21 cellular contexts compared by ENCODE assay signal in genomic region chr1:59635057-59635456, GRCh38.
DNase-seq lines count a peak whose midpoint lies in the region; ATAC-seq and TF ChIP-seq lines count a peak whose summit lies in the region.
"Had no signal": no experiment of that assay in that cellular context is flagged by ENCODE, and none has a peak within 500 bp of the region (broad histone marks: within the 10 kb centered on the region; RNA-seq: fewer than 3 reads in every experiment).

No MANE protein-coding gene starts in this region.

- BruUV-seq in IMR-90 (replicated peaks; lab: Mats Ljungman, UMichigan): no TSS peak

- POLR2A ChIA-PET in IMR-90 (lab: Charles Lee; ENCODE audit: unreplicated experiment): no interaction called here

- H3K4me2 ChIP-seq in IMR-90 (ENCODE audit: low read depth, low read length): no peak overlapping the region
- H3K4me2 ChIP-seq: BLaER1, KMS-11 had no signal

- H3K9me3 ChIP-seq in IMR-90 (ENCODE audit: control insufficient read depth, insufficient read depth, low read length) (no peaks in the 10 kb centered on the region), suprapubic skin (no peaks in the 10 kb centered on the region)
- H3K9me3 ChIP-seq: BLaER1, Peyer's patch had no signal

- no peak overlapping the region for H3K23ac ChIP-seq in IMR-90 (ENCODE audit: low read depth, low read length)

- in situ Hi-C loops in IMR-90 (cut with MboI; ENCODE audit: low sequenced_read_pairs): no loop called here

- H3K27ac ChIP-seq in IMR-90 (ENCODE audit: insufficient read depth, low read length): no peak overlapping the region
- no peak overlapping the region for H3K27ac ChIP-seq in suprapubic skin
- H3K27ac ChIP-seq: BLaER1, KMS-11, Peyer's patch had no signal

- H4K5ac ChIP-seq in IMR-90 (ENCODE audit: low read depth, low read length): no peak overlapping the region

- no peak for TF ChIP-seq RAD21 in IMR-90 (IDR thresholded peaks at IDR 0.05; ENCODE audit: low read length)

- no peak overlapping the region for H3K9ac ChIP-seq in IMR-90 (ENCODE audit: low read depth, low read length)
- H3K9ac ChIP-seq: BLaER1, KMS-11 had no signal

- no peak for TF ChIP-seq EP300 in suprapubic skin (IDR thresholded peaks at IDR 0.05)

- H2AK5ac ChIP-seq in IMR-90 (ENCODE audit: low read depth, low read length): no peak overlapping the region

- H3K14ac ChIP-seq in IMR-90 (replicated peaks; ENCODE audit: low read depth, low read length): no peak overlapping the region

- H2BK20ac ChIP-seq in IMR-90 (ENCODE audit: low read depth, low read length): no peak overlapping the region

- H3K36me3 ChIP-seq in IMR-90 (ENCODE audit: control insufficient read depth, insufficient read depth, low read length) (no peaks in the 10 kb centered on the region), suprapubic skin (no peaks in the 10 kb centered on the region)
- H3K36me3 ChIP-seq: BLaER1, Peyer's patch had no signal

- peaks cover 2% of the 10 kb centered on the region; the same call in 1 of the 2 replicates for H3K4me1 ChIP-seq in IMR-90 (ENCODE audit: control insufficient read depth, insufficient read depth, low read length)
- H3K4me1 ChIP-seq in suprapubic skin: peaks cover 28% of the 10 kb centered on the region
- H3K4me1 ChIP-seq: BLaER1 had no signal

- H2BK15ac ChIP-seq in IMR-90 (ENCODE audit: low read depth, low read length): no peak overlapping the region

- no peak overlapping the region for H3K56ac ChIP-seq in IMR-90 (ENCODE audit: extremely low read depth, insufficient read depth, low read length)

- ATAC-seq in IMR-90 (ENCODE audit: low read depth) (no peak), GM18868 (IDR thresholded peaks at IDR 0.05; ENCODE audit: unreplicated experiment) (no peak)
- ATAC-seq: Right ventricle myocardium inferior had no signal

- CTCF ChIA-PET in IMR-90 (lab: Yijun Ruan, JAX): no interaction called here

- H4K8ac ChIP-seq in IMR-90 (ENCODE audit: low read depth in 2 of 2, low read length in 2 of 2): no peak overlapping the region

- peaks cover 4% of the 10 kb centered on the region; the same call in 1 of the 2 replicates for H3K9me1 ChIP-seq in IMR-90 (ENCODE audit: insufficient read depth, low read length)

- no peaks in the 10 kb centered on the region for H4K20me1 ChIP-seq in IMR-90 (ENCODE audit: insufficient read depth, low read length)
- H4K20me1 ChIP-seq: BLaER1 had no signal

- dilution Hi-C loops in IMR-90 (cut with HindIII; ENCODE audit: low sequenced_read_pairs, unreplicated experiment): no loop called here

- TF ChIP-seq CTCF in IMR-90 (conservative IDR thresholded peaks at IDR 0.05; ENCODE audit: low read depth, low read length) (no peak), suprapubic skin (IDR thresholded peaks at IDR 0.05) (no peak)

- WGBS in IMR-90 (ENCODE audit: extremely low coverage in 2 of 2, insufficient read length in 1 of 2), 2 experiments: no CpG with 5 or more reads among the region's 1 CpG
- 96% methylated on average over 1 of the region's 1 CpG for WGBS in suprapubic skin

- no peak overlapping the region for H4K91ac ChIP-seq in IMR-90 (ENCODE audit: insufficient read depth, low read depth, low read length)

- no peaks in the 10 kb centered on the region for H3K79me1 ChIP-seq in IMR-90 (ENCODE audit: low read depth in 1 of 2, low read length in 2 of 2)

- H3K18ac ChIP-seq in IMR-90 (ENCODE audit: low read depth, low read length): no peak overlapping the region

- intact Hi-C loops in IMR-90 (cut with micrococcal nuclease) (loop anchor here (5.0 kb wide), 1 partner anchor 42 kb away; no protein-coding TSS in a partner anchor), cardiac septum (cut with DNase I) (no loop called here)

- H3K27me3 ChIP-seq in IMR-90 (ENCODE audit: control insufficient read depth, insufficient read depth, low read length) (no peaks in the 10 kb centered on the region), suprapubic skin (no peaks in the 10 kb centered on the region)
- H3K27me3 ChIP-seq: BLaER1, Peyer's patch had no signal

- TF ChIP-seq POLR2A in IMR-90 (IDR thresholded peaks at IDR 0.05; ENCODE audit: low read depth, low read length): no peak
- no peak for TF ChIP-seq POLR2A in suprapubic skin (IDR thresholded peaks at IDR 0.05)

- no peak overlapping the region for H2AFZ ChIP-seq in IMR-90 (replicated peaks; ENCODE audit: low read length, poor library complexity)

- H2BK5ac ChIP-seq in IMR-90 (ENCODE audit: low read depth, low read length, poor library complexity, severe bottlenecking): no peak overlapping the region

- H3K4me3 ChIP-seq in IMR-90 (ENCODE audit: insufficient read depth, low read depth, low read length): no peak overlapping the region
- no peak overlapping the region for H3K4me3 ChIP-seq in suprapubic skin
- H3K4me3 ChIP-seq: BLaER1, Peyer's patch had no signal

- H2BK120ac ChIP-seq in IMR-90 (ENCODE audit: low read depth, low read length): no peak overlapping the region

- H3K4ac ChIP-seq in IMR-90 (ENCODE audit: low read depth, low read length): no peak overlapping the region

- peak; percentile 10 for DNase-seq in IMR-90
- peak; percentile 36 to 40 for DNase-seq in NCI-H1930 (lab: John Stamatoyannopoulos, UW)
- DNase-seq in NCI-H748 treated with DMSO at 0.1 percent for 48 hours (lab: John Stamatoyannopoulos, UW): peak; percentile 41
- DNase-seq in fibroblast of peridontal ligament (ENCODE audit: extremely low read depth): peak; percentile 72
- no peak for DNase-seq in cardiac septum (ENCODE audit: low spot score)
- no peak for DNase-seq in suprapubic skin (ENCODE audit: low spot score in 2 of 2)
- DNase-seq: CD4-positive, alpha-beta memory T cell; DMS79 treated with DMSO at 0.1 percent for 48 hours; H7; HFFc6; MV-4-11; NCI-H1417 treated with DMSO at 0.1 percent for 48 hours; NCI-H2081 treated with DMSO at 0.1 percent for 48 hours; NCI-H345; NCI-H524 treated with DMSO at 0.1 percent for 48 hours; NK-92 treated with Interleukin-12 subunit alpha and Interleukin-12 subunit beta, amount 100 ng/mL, for 24 hours; Peyer's patch had no signal

- H2AK9ac ChIP-seq in IMR-90 (replicated peaks; ENCODE audit: low read depth, low read length, poor library complexity): no peak overlapping the region

TF ChIP-seq in IMR-90, 13 proteins besides CTCF, POLR2A, EP300 and RAD21:
- TF ChIP-seq MAZ (IDR thresholded peaks at IDR 0.05; ENCODE audit: borderline replicate concordance, low read depth, low read length) (no peak), MAFK (IDR thresholded peaks at IDR 0.05; ENCODE audit: low read depth, low read length) (no peak), MXI1 (IDR thresholded peaks at IDR 0.05; ENCODE audit: borderline replicate concordance, low read depth, low read length) (no peak), SMC3 (IDR thresholded peaks at IDR 0.05; ENCODE audit: low read depth, low read length) (no peak), BHLHE40 (IDR thresholded peaks at IDR 0.05; ENCODE audit: low read depth, low read length) (no peak), RFX5 (IDR thresholded peaks at IDR 0.05; ENCODE audit: low read depth, low read length) (no peak), RCOR1 (IDR thresholded peaks at IDR 0.05; ENCODE audit: insufficient replicate concordance, low read length) (no peak), NFE2L2 (IDR thresholded peaks at IDR 0.05; ENCODE audit: low read depth, low read length) (no peak), CEBPB (IDR thresholded peaks at IDR 0.05; ENCODE audit: low read depth, low read length) (no peak), FOS (IDR thresholded peaks at IDR 0.05; ENCODE audit: low read depth, low read length) (no peak), CHD1 (IDR thresholded peaks at IDR 0.05; ENCODE audit: low read depth, low read length) (no peak)
- TF ChIP-seq, protein P1, sequence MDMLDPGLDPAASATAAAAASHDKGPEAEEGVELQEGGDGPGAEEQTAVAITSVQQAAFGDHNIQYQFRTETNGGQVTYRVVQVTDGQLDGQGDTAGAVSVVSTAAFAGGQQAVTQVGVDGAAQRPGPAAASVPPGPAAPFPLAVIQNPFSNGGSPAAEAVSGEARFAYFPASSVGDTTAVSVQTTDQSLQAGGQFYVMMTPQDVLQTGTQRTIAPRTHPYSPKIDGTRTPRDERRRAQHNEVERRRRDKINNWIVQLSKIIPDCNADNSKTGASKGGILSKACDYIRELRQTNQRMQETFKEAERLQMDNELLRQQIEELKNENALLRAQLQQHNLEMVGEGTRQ (IDR thresholded peaks at IDR 0.05; ENCODE audit: low read depth, low read length): no peak
- TF ChIP-seq, protein P2, sequence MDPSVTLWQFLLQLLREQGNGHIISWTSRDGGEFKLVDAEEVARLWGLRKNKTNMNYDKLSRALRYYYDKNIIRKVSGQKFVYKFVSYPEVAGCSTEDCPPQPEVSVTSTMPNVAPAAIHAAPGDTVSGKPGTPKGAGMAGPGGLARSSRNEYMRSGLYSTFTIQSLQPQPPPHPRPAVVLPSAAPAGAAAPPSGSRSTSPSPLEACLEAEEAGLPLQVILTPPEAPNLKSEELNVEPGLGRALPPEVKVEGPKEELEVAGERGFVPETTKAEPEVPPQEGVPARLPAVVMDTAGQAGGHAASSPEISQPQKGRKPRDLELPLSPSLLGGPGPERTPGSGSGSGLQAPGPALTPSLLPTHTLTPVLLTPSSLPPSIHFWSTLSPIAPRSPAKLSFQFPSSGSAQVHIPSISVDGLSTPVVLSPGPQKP (IDR thresholded peaks at IDR 0.05; ENCODE audit: borderline replicate concordance, low read depth, low read length): no peak

Comparison
In these comparisons a context has a peak if more than half of its experiments do, and no peak if none do; other contexts are left out.
1. DNase-seq: peak in IMR-90 (single experiment), NCI-H1930 (2 of 2), NCI-H748 treated with DMSO at 0.1 percent for 48 hours (single experiment) and fibroblast of peridontal ligament (single experiment); none in cardiac septum (single experiment) and suprapubic skin (0 of 2).